In the genomic region with DNA sequence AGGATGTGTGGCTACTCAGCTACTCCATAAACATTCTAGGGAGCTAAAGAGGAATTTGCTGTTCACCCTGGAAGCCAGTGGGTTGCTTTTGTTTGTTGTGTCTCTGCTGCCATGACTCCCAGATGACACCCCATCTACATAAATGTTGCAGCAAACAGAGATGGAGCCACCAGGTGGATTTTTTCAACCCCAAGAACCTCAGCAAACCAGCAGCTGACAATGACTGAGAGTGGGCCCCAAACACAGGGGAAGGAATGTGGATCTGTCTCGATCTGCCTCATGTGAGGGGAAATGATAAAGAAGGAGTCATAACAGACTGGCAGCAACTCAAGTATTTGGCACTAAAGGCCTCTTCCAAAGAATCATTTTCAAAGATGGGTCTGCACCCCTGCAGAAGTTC, we compare ENCODE assay signal across 1 cellular context.
TF ChIP-seq lines count a peak whose summit lies in the region.

No MANE protein-coding gene starts in this region.

TF ChIP-seq in GM23338, 12 proteins besides CTCF, POLR2A, EP300 and RAD21 (continued from another document):
- TF ChIP-seq, protein P1, sequence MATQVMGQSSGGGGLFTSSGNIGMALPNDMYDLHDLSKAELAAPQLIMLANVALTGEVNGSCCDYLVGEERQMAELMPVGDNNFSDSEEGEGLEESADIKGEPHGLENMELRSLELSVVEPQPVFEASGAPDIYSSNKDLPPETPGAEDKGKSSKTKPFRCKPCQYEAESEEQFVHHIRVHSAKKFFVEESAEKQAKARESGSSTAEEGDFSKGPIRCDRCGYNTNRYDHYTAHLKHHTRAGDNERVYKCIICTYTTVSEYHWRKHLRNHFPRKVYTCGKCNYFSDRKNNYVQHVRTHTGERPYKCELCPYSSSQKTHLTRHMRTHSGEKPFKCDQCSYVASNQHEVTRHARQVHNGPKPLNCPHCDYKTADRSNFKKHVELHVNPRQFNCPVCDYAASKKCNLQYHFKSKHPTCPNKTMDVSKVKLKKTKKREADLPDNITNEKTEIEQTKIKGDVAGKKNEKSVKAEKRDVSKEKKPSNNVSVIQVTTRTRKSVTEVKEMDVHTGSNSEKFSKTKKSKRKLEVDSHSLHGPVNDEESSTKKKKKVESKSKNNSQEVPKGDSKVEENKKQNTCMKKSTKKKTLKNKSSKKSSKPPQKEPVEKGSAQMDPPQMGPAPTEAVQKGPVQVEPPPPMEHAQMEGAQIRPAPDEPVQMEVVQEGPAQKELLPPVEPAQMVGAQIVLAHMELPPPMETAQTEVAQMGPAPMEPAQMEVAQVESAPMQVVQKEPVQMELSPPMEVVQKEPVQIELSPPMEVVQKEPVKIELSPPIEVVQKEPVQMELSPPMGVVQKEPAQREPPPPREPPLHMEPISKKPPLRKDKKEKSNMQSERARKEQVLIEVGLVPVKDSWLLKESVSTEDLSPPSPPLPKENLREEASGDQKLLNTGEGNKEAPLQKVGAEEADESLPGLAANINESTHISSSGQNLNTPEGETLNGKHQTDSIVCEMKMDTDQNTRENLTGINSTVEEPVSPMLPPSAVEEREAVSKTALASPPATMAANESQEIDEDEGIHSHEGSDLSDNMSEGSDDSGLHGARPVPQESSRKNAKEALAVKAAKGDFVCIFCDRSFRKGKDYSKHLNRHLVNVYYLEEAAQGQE (IDR thresholded peaks at IDR 0.05; ENCODE audit: unreplicated experiment): no peak
- TF ChIP-seq ZNF114 (CRISPR knock-in tag; IDR thresholded peaks at IDR 0.05) (no peak), EZH2 (IDR thresholded peaks at IDR 0.05; ENCODE audit: low read depth, unreplicated experiment) (no peak), STAT1 (IDR thresholded peaks at IDR 0.05; ENCODE audit: unreplicated experiment) (no peak)
- TF ChIP-seq, protein P2, sequence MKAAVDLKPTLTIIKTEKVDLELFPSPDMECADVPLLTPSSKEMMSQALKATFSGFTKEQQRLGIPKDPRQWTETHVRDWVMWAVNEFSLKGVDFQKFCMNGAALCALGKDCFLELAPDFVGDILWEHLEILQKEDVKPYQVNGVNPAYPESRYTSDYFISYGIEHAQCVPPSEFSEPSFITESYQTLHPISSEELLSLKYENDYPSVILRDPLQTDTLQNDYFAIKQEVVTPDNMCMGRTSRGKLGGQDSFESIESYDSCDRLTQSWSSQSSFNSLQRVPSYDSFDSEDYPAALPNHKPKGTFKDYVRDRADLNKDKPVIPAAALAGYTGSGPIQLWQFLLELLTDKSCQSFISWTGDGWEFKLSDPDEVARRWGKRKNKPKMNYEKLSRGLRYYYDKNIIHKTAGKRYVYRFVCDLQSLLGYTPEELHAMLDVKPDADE (IDR thresholded peaks at IDR 0.05): no peak
